ENCODE assay signal across 1 cellular context in the genomic region with DNA sequence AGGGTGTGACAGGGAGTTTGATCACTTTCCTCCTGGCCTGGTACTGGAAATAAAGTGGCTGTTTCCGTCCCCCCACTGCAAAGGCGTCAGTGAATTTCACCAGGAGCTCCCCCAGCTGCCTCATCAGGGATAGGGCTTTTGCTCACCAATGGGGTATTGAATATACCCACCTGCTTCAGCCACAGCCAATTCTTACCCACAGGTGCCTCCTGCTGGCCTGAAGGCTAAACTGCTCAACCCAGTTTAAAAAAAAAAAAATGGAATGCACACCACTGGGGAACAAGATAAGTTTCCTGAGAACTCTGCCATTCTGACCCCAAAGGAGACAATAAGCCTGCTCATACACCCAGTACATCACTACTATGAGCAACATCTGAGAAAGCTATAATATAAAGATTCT.
TF ChIP-seq lines count a peak whose summit lies in the region.

No MANE protein-coding gene starts in this region.

TF ChIP-seq in WTC11, 78 proteins besides CTCF, POLR2A, EP300 and RAD21 (continued from another document):
- TF ChIP-seq, protein P1, sequence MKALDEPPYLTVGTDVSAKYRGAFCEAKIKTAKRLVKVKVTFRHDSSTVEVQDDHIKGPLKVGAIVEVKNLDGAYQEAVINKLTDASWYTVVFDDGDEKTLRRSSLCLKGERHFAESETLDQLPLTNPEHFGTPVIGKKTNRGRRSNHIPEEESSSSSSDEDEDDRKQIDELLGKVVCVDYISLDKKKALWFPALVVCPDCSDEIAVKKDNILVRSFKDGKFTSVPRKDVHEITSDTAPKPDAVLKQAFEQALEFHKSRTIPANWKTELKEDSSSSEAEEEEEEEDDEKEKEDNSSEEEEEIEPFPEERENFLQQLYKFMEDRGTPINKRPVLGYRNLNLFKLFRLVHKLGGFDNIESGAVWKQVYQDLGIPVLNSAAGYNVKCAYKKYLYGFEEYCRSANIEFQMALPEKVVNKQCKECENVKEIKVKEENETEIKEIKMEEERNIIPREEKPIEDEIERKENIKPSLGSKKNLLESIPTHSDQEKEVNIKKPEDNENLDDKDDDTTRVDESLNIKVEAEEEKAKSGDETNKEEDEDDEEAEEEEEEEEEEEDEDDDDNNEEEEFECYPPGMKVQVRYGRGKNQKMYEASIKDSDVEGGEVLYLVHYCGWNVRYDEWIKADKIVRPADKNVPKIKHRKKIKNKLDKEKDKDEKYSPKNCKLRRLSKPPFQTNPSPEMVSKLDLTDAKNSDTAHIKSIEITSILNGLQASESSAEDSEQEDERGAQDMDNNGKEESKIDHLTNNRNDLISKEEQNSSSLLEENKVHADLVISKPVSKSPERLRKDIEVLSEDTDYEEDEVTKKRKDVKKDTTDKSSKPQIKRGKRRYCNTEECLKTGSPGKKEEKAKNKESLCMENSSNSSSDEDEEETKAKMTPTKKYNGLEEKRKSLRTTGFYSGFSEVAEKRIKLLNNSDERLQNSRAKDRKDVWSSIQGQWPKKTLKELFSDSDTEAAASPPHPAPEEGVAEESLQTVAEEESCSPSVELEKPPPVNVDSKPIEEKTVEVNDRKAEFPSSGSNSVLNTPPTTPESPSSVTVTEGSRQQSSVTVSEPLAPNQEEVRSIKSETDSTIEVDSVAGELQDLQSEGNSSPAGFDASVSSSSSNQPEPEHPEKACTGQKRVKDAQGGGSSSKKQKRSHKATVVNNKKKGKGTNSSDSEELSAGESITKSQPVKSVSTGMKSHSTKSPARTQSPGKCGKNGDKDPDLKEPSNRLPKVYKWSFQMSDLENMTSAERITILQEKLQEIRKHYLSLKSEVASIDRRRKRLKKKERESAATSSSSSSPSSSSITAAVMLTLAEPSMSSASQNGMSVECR (CRISPR knock-in tag; IDR thresholded peaks at IDR 0.05; ENCODE audit: borderline replicate concordance), result no peak
- no peak for TF ChIP-seq KAT7 (CRISPR knock-in tag; IDR thresholded peaks at IDR 0.05; ENCODE audit: borderline replicate concordance)
